ENCODE assay signal across 14 cellular contexts in genomic region chr1:183069562-183070216, GRCh38. TPM values are rescaled to one million over a fixed set of nuclear protein-coding genes. Genes with fewer than 3 reads are reported as not detected.
DNase-seq lines count a peak whose midpoint lies in the region; ATAC-seq, FAIRE-seq and TF ChIP-seq lines count a peak whose summit lies in the region.
"Had no signal": no experiment of that assay in that cellular context is flagged by ENCODE, and none has a peak within 500 bp of the region (broad histone marks: within the 10 kb centered on the region; RNA-seq: fewer than 3 reads in every experiment).

No MANE protein-coding gene starts in this region.

- TF ChIP-seq RAD21 in HCT116 (IDR thresholded peaks at IDR 0.05; ENCODE audit: low read depth) (no peak), HepG2 (CRISPR knock-in tag; IDR thresholded peaks at IDR 0.05) (no peak)

- H3K27me3 ChIP-seq in BLaER1: no peaks in the 10 kb centered on the region
- no peaks in the 10 kb centered on the region for H3K27me3 ChIP-seq in HCT116 (ENCODE audit: insufficient read depth, low read length)
- no peaks in the 10 kb centered on the region for H3K27me3 ChIP-seq in HepG2 (ENCODE audit: control insufficient read depth in 1 of 2, insufficient read depth in 2 of 2, low read length in 2 of 2)
- H3K27me3 ChIP-seq: heart left ventricle, stomach had no signal

- peaks cover 22% of the 10 kb centered on the region for H3K36me3 ChIP-seq in BLaER1
- H3K36me3 ChIP-seq in HCT116 (ENCODE audit: control insufficient read depth in 1 of 2, insufficient read depth in 2 of 2, low read length in 2 of 2): no peaks in the 10 kb centered on the region
- no peaks in the 10 kb centered on the region; a peak in 1 of 5 replicates for H3K36me3 ChIP-seq in HepG2 (replicated peaks in 1 of 2; ENCODE audit: control insufficient read depth in 1 of 2, insufficient read depth in 2 of 2, low read length in 2 of 2)
- H3K36me3 ChIP-seq: heart left ventricle, stomach had no signal

- TF ChIP-seq EP300 in HepG2 (IDR thresholded peaks at IDR 0.05; ENCODE audit: low read depth in 2 of 2, low read length in 2 of 2): 0 out of 4 replicates have a peak, but pooled peaks of 1 of the 2 experiments have one; percentile 10
- TF ChIP-seq EP300 in HepG2 (CRISPR knock-in tag; IDR thresholded peaks at IDR 0.05; ENCODE audit: borderline replicate concordance): no peak

- peak overlapping the region; percentile 92 for H3K4me2 ChIP-seq in BLaER1
- H3K4me2 ChIP-seq in HCT116 (ENCODE audit: low read length): peak overlapping the region; percentile 40
- no peak overlapping the region for H3K4me2 ChIP-seq in HepG2 (ENCODE audit: low read depth, low read length)

- H3K9me2 ChIP-seq in HCT116 (ENCODE audit: insufficient read depth): no peaks in the 10 kb centered on the region

- H4K20me1 ChIP-seq in BLaER1 (peaks cover 39% of the 10 kb centered on the region), HCT116 (ENCODE audit: insufficient read depth) (no peaks in the 10 kb centered on the region; the same call in 1 of the 2 replicates), HepG2 (ENCODE audit: insufficient read depth, low read length) (peaks cover 9% of the 10 kb centered on the region)

- no peak for FAIRE-seq in HepG2 (lab: Jason Lieb, UNC)

- no peak overlapping the region for H2AFZ ChIP-seq in HCT116 (ENCODE audit: low read depth, low read length, poor library complexity, severe bottlenecking)
- no peak overlapping the region for H2AFZ ChIP-seq in HepG2 (ENCODE audit: low read length)

- H3K27ac ChIP-seq in BLaER1 (peak overlapping the region; percentile 75), HCT116 (ENCODE audit: low read depth, low read length) (no peak overlapping the region), HepG2 (ENCODE audit: extremely low read length, insufficient read depth, low read length) (no peak overlapping the region)

- TF ChIP-seq CTCF in HCT116 (IDR thresholded peaks at IDR 0.05 in 2 of 3, conservative IDR thresholded peaks at IDR 0.05 in 1 of 3; ENCODE audit: borderline replicate concordance in 1 of 3, insufficient read depth in 1 of 3, low read depth in 2 of 3, low read length in 2 of 3): no peak
- TF ChIP-seq CTCF in HepG2 (CRISPR knock-in tag; IDR thresholded peaks at IDR 0.05): no peak

- TF ChIP-seq POLR2A in HCT116 (IDR thresholded peaks at IDR 0.05; ENCODE audit: borderline replicate concordance, extremely low read depth, insufficient read depth, insufficient read length) (no peak), HepG2 (IDR thresholded peaks at IDR 0.05; ENCODE audit: insufficient read depth in 1 of 2, low read depth in 2 of 2, low read length in 2 of 2) (no peak)

- BruUV-seq in HCT116 (replicated peaks; lab: Mats Ljungman, UMichigan) (no TSS peak), HepG2 (replicated peaks; lab: Mats Ljungman, UMichigan) (no TSS peak)

- 54% methylated on average over 4 of the region's 4 CpGs for WGBS in HepG2 (ENCODE audit: low lambda C conversion rate)

- H3K79me2 ChIP-seq in HCT116 (ENCODE audit: insufficient read depth, low read length) (peaks cover 58% of the 10 kb centered on the region), HepG2 (ENCODE audit: insufficient read depth, low read length) (peaks cover 71% of the 10 kb centered on the region)

- RAD21 ChIA-PET in HCT116 (lab: Charles Lee; ENCODE audit: low non-redundant PET in 1 of 2, low total read pairs in 2 of 2, uncharacterized antibody in 2 of 2, unreplicated experiment in 2 of 2): no interaction called here

- no peak for DNase-seq in HCT116 (ENCODE audit: low read depth, low spot score)
- peak; percentile 18 for DNase-seq in RPMI7951 (ENCODE audit: low read depth)
- DNase-seq in HepG2 (ENCODE audit: low spot score): peak; percentile 76
- no peak for DNase-seq in UCSD-AML1 (lab: John Stamatoyannopoulos, UW; ENCODE audit: unreplicated experiment)
- DNase-seq in stimulated activated CD8-positive, alpha-beta memory T cell treated with anti-CD3 and anti-CD28 coated beads, Interleukin-4, amount 100 ng/mL, for 48 hours: no peak
- DNase-seq: activated CD4-positive, alpha-beta T cell treated with anti-CD3 and anti-CD28 coated beads for 36 hours; activated naive CD4-positive, alpha-beta T cell treated with Interleukin-2 at 50 U/mL for 16 hours; heart left ventricle; MV-4-11; naive thymus-derived CD4-positive, alpha-beta T cell; stomach had no signal

- CTCF ChIA-PET in HCT116 (lab: Charles Lee) (no interaction called here), HepG2 (lab: Yijun Ruan, JAX; ENCODE audit: low intra/inter-chr PET ratio, low total read pairs) (no interaction called here)

- H3K4me3 ChIP-seq in BLaER1: no peak overlapping the region
- H3K4me3 ChIP-seq in HCT116 (replicated peaks in 1 of 2; ENCODE audit: low read depth in 1 of 2, low read length in 2 of 2): no peak overlapping the region
- H3K4me3 ChIP-seq in HepG2 (replicated peaks in 1 of 3; ENCODE audit: insufficient read depth in 1 of 3, low read depth in 2 of 3, low read length in 3 of 3): no peak overlapping the region
- H3K4me3 ChIP-seq: heart left ventricle, stomach had no signal

- no peak overlapping the region for H3K9ac ChIP-seq in BLaER1
- no peak overlapping the region for H3K9ac ChIP-seq in HCT116 (ENCODE audit: low read length)
- no peak overlapping the region for H3K9ac ChIP-seq in HepG2 (ENCODE audit: insufficient read depth, low read depth, low read length)

- peaks cover 16% of the 10 kb centered on the region for H3K9me3 ChIP-seq in BLaER1
- no peaks in the 10 kb centered on the region for H3K9me3 ChIP-seq in HCT116 (ENCODE audit: control insufficient read depth in 1 of 2, insufficient read depth in 1 of 2, low read depth in 1 of 2, low read length in 2 of 2)
- no peaks in the 10 kb centered on the region for H3K9me3 ChIP-seq in HepG2 (ENCODE audit: low read length)
- H3K9me3 ChIP-seq: stomach had no signal

- peaks cover 62% of the 10 kb centered on the region for H3K4me1 ChIP-seq in BLaER1
- peaks cover 26 to 29% of the 10 kb centered on the region in 2 experiments for H3K4me1 ChIP-seq in HCT116 (ENCODE audit: control insufficient read depth in 1 of 2, insufficient read depth in 2 of 2, low read length in 2 of 2)
- peaks cover 71% of the 10 kb centered on the region for H3K4me1 ChIP-seq in HepG2 (ENCODE audit: insufficient read depth, low read length)

- POLR2A ChIA-PET in HCT116 (lab: Charles Lee) (no interaction called here), HepG2 (lab: Yijun Ruan, JAX) (no interaction called here)

- in situ Hi-C loops in HepG2 (cut with HindIII; ENCODE audit: extremely low pct_ligation_motif_present, low pct_unique_long_range_greater_than_20kb): no loop called here

- peak; percentile 62 for ATAC-seq in HCT116
- peak; percentile 43 for ATAC-seq in HepG2
- ATAC-seq in GM21723 (IDR thresholded peaks at IDR 0.05; ENCODE audit: unreplicated experiment): no peak
- no peak for ATAC-seq in esophagus mucosa
- ATAC-seq: activated CD4-positive, alpha-beta T cell treated with anti-CD3 and anti-CD28 coated beads for 36 hours; heart left ventricle; naive thymus-derived CD4-positive, alpha-beta T cell had no signal

- intact Hi-C loops in HCT116 (cut with micrococcal nuclease): no loop called here
- intact Hi-C loops in HepG2 (cut with micrococcal nuclease; ENCODE audit: unreplicated experiment): no loop called here

TF ChIP-seq in HCT116, 20 proteins besides CTCF, POLR2A, EP300 and RAD21 (continues in another document):
- TF ChIP-seq SRF (IDR thresholded peaks at IDR 0.05; ENCODE audit: low read depth): no peak

TF ChIP-seq in HepG2, 621 proteins besides CTCF, POLR2A, EP300 and RAD21:
- TF ChIP-seq TRIM24 (CRISPR knock-in tag; IDR thresholded peaks at IDR 0.05): no peak

RNA-seq across cellular contexts. Expression of gene LAMC1, which starts 46.5 kb away (rescaled TPM):
- 61.2 TPM for total RNA-seq in HCT116 (2021; ENCODE audit: unreplicated experiment)
- polyA plus RNA-seq in HCT116 (2012): 37.6 and 52.3 TPM in 2 replicates
- 132 and 133 TPM in 2 replicates for total RNA-seq in RPMI7951 (2014; rRNA removed; shearing (Covaris generic))
- total RNA-seq in HepG2 (2016; rRNA removed; fragmentation: Illumina TruSeq; extraction: Trizol): 70.8 and 137 TPM in 2 replicates
- total RNA-seq in HepG2 (2016; cell fraction: cytosol; rRNA removed; fragmentation: Illumina TruSeq; extraction: Trizol; ENCODE audit: low read depth): 5.9 and 6.2 TPM in 2 replicates
- total RNA-seq in HepG2 (2016; cell fraction: insoluble cytoplasmic fraction; rRNA removed; fragmentation: Illumina TruSeq; extraction: Trizol): 60.9 and 135 TPM in 2 replicates
- total RNA-seq in HepG2 (2016; cell fraction: membrane; rRNA removed; fragmentation: Illumina TruSeq; extraction: Trizol): 19.6 and 19.9 TPM in 2 replicates
- 154 and 181 TPM in 2 replicates for total RNA-seq in HepG2 (2016; cell fraction: nucleus; rRNA removed; fragmentation: Illumina TruSeq; extraction: Trizol)
- 56.7 and 58.5 TPM in 2 replicates for polyA plus RNA-seq in HepG2 (2011; rRNA removed)
- 36.7 and 50.0 TPM in 2 replicates for polyA plus RNA-seq in HepG2 (2011; cell fraction: cytosol; rRNA removed)
- 47.5 and 52.1 TPM in 2 replicates for polyA plus RNA-seq in HepG2 (2011; cell fraction: nucleus; rRNA removed)
- polyA plus RNA-seq in HepG2 (2012): 64.4 and 72.6 TPM in 2 replicates
- polyA plus RNA-seq in HepG2 (2016; cell fraction: cytosol; fragmentation: Illumina TruSeq; extraction: Trizol; ENCODE audit: low read depth): 3.1 and 4.6 TPM in 2 replicates
- 51.9 and 63.2 TPM in 2 replicates for polyA plus RNA-seq in HepG2 (2016; cell fraction: insoluble cytoplasmic fraction; fragmentation: Illumina TruSeq; extraction: Trizol; ENCODE audit: low read depth)
- 6.2 and 7.9 TPM in 2 replicates for polyA plus RNA-seq in HepG2 (2016; cell fraction: membrane; fragmentation: Illumina TruSeq; extraction: Trizol; ENCODE audit: low read depth)
- 149 and 151 TPM in 2 replicates for polyA plus RNA-seq in HepG2 (2016; cell fraction: nucleus; fragmentation: Illumina TruSeq; extraction: Trizol; ENCODE audit: insufficient read depth, low read depth)
- polyA minus RNA-seq in HepG2 (2011; rRNA and poly(A)+ RNA removed; ENCODE audit: low replicate concordance): 51.7 and 216 TPM in 2 replicates
- polyA minus RNA-seq in HepG2 (2011; cell fraction: cytosol; rRNA and poly(A)+ RNA removed): 64.0 and 66.5 TPM in 2 replicates
- 102 and 112 TPM in 2 replicates for polyA minus RNA-seq in HepG2 (2011; cell fraction: nucleus; rRNA and poly(A)+ RNA removed)
- 26.9 TPM for total RNA-seq in esophagus mucosa
- polyA plus RNA-seq: naive thymus-derived CD4-positive, alpha-beta T cell had no signal

Comparison
In these comparisons a context has a peak if more than half of its experiments do, and no peak if none do; other contexts are left out.
1. ATAC-seq: peak in HCT116 (single experiment) and HepG2 (single experiment); none in GM21723 (single experiment) and esophagus mucosa (single experiment).
2. DNase-seq: peak in RPMI7951 (single experiment) and HepG2 (single experiment); none in HCT116 (single experiment), UCSD-AML1 (single experiment) and stimulated activated CD8-positive, alpha-beta memory T cell treated with anti-CD3 and anti-CD28 coated beads, Interleukin-4, amount 100 ng/mL, for 48 hours (single experiment).